In genomic region chr4:72701987-72702819, GRCh38 we compare ENCODE assay signal across 8 cellular contexts.
DNase-seq lines count a peak whose midpoint lies in the region; FAIRE-seq and TF ChIP-seq lines count a peak whose summit lies in the region.

No MANE protein-coding gene starts in this region.

- TF ChIP-seq RAD21 in H1 (IDR thresholded peaks at IDR 0.05 in 1 of 2, conservative IDR thresholded peaks at IDR 0.05 in 1 of 2; ENCODE audit: low read depth in 2 of 2, low read length in 2 of 2) = peak; percentile 77 to 79

- H3K4me2 ChIP-seq in H9 (ENCODE audit: insufficient read depth, insufficient read length, low read length) (peak overlapping the region; percentile 30), SU-DHL-6 (ENCODE audit: low read depth, low read length, poor library complexity, severe bottlenecking) (peak overlapping the region; percentile 59), H1 (ENCODE audit: insufficient read depth in 1 of 2, low read depth in 2 of 2, low read length in 2 of 2) (no peak overlapping the region; a peak in 1 of 4 replicates)

- H3K9me3 ChIP-seq in H9 (ENCODE audit: control insufficient read depth, low read depth, low read length) (no peaks in the 10 kb centered on the region), SU-DHL-6 (ENCODE audit: insufficient read depth, low read length) (no peaks in the 10 kb centered on the region), H1 (ENCODE audit: insufficient read depth in 2 of 2, low read depth in 1 of 2, low read length in 1 of 2) (no peaks in the 10 kb centered on the region), mucosa of stomach (ENCODE audit: control insufficient read depth, low read length) (no peaks in the 10 kb centered on the region)

- H4K5ac ChIP-seq in H9 (ENCODE audit: insufficient read length, low read depth, low read length) (no peak overlapping the region), H1 (ENCODE audit: insufficient read length, low read depth, low read length) (no peak overlapping the region)

- FAIRE-seq in H1 (lab: Jason Lieb, UNC) = no peak

- H3K56ac ChIP-seq in H9 (ENCODE audit: insufficient read length, low read depth, low read length) (no peak overlapping the region), H1 (replicated peaks; ENCODE audit: insufficient read length, low read depth, low read length) (no peak overlapping the region)

- H2BK20ac ChIP-seq in H9 (ENCODE audit: low read depth, low read length, poor library complexity, severe bottlenecking) (no peak overlapping the region), H1 (ENCODE audit: low read length) (no peak overlapping the region)

- H4K20me1 ChIP-seq in H9 (ENCODE audit: control insufficient read depth, insufficient read depth, insufficient read length) (no peaks in the 10 kb centered on the region), SU-DHL-6 (ENCODE audit: low read depth, low read length) (no peaks in the 10 kb centered on the region), H1 (replicated peaks in 1 of 2; ENCODE audit: control insufficient read depth in 1 of 2, insufficient read depth in 2 of 2, low read length in 2 of 2) (no peaks in the 10 kb centered on the region)

- no peak overlapping the region for H3K9ac ChIP-seq in H9 (ENCODE audit: extremely low read depth, insufficient read length, low read length)
- 0 out of 2 replicates have a peak overlapping the region, but pooled peaks have one; percentile 22 for H3K9ac ChIP-seq in SU-DHL-6 (ENCODE audit: low read length)
- H3K9ac ChIP-seq in H1 (replicated peaks in 1 of 4; ENCODE audit: extremely low read depth in 1 of 4, low read depth in 3 of 4, low read length in 3 of 4) = peak overlapping the region in 1 of 4 experiments; percentile 34; a peak in 2 of 7 replicates
- H3K9ac ChIP-seq in mucosa of stomach (ENCODE audit: low read length) = peak overlapping the region; percentile 50

- H3K14ac ChIP-seq in H9 (ENCODE audit: insufficient read depth, low read length) (no peak overlapping the region), H1 (ENCODE audit: insufficient read length) (no peak overlapping the region)

- no peaks in the 10 kb centered on the region for H3K79me2 ChIP-seq in H9 (ENCODE audit: insufficient read depth, low read length)
- no peaks in the 10 kb centered on the region for H3K79me2 ChIP-seq in SU-DHL-6 (ENCODE audit: insufficient read depth, low read length)
- no peaks in the 10 kb centered on the region for H3K79me2 ChIP-seq in H1 (ENCODE audit: control insufficient read depth in 1 of 2, insufficient read depth in 2 of 2, low read length in 2 of 2)

- H2AK5ac ChIP-seq in H9 (ENCODE audit: insufficient read length, low read length) = no peak overlapping the region
- no peak overlapping the region for H2AK5ac ChIP-seq in H1 (ENCODE audit: low read depth, low read length)

- H3K23me2 ChIP-seq in H9 (ENCODE audit: insufficient read length, low read depth, low read length, poor library complexity, severe bottlenecking) = no peaks in the 10 kb centered on the region
- no peaks in the 10 kb centered on the region; the same call in 1 of the 2 replicates for H3K23me2 ChIP-seq in H1 (ENCODE audit: low read depth, low read length)

- H2BK12ac ChIP-seq in H9 (ENCODE audit: insufficient read length, low read depth, low read length) (no peak overlapping the region), H1 (ENCODE audit: low read depth, low read length) (no peak overlapping the region)

- H3K9me3 Mint-ChIP-seq in H9 = no peaks in the 10 kb centered on the region

- TF ChIP-seq CTCF in H9 (conservative IDR thresholded peaks at IDR 0.05) (peak; percentile 78), SU-DHL-6 (IDR thresholded peaks at IDR 0.05; ENCODE audit: insufficient read depth, low read length, poor library complexity, severe bottlenecking) (peak; percentile 29), H1 (IDR thresholded peaks at IDR 0.05; ENCODE audit: control extremely low read depth in 1 of 3, insufficient read depth in 1 of 3, low read depth in 1 of 3, low read length in 3 of 3) (peak in 2 of 3 experiments; percentile 47 to 50; a peak in 2 of 4 replicates)

- H3K27ac ChIP-seq in H9 (ENCODE audit: insufficient read length, low read depth, low read length) = no peak overlapping the region
- no peak overlapping the region for H3K27ac ChIP-seq in SU-DHL-6 (ENCODE audit: low read depth, low read length)
- H3K27ac ChIP-seq in H1 (ENCODE audit: low read depth, low read length) = no peak overlapping the region

- H3K27me3 Mint-ChIP-seq in H9 (ENCODE audit: low read depth) = no peaks in the 10 kb centered on the region

- H4K8ac ChIP-seq in H9 (replicated peaks; ENCODE audit: insufficient read length, low read depth, low read length) = no peak overlapping the region
- no peak overlapping the region for H4K8ac ChIP-seq in H1 (ENCODE audit: extremely low read depth, insufficient read depth, low read length)

- H2AFZ ChIP-seq in H9 (ENCODE audit: low read length) = no peak overlapping the region
- peak overlapping the region; percentile 41 for H2AFZ ChIP-seq in SU-DHL-6 (ENCODE audit: low read depth, low read length, severe bottlenecking)
- H2AFZ ChIP-seq in H1 (ENCODE audit: low read length) = peak overlapping the region; percentile 87

- WGBS in H9 (ENCODE audit: extremely low coverage, insufficient read length, low lambda C conversion rate) = no CpG with 5 or more reads among the region's 7 CpGs
- 47% methylated on average over 7 of the region's 7 CpGs; no CpG with 5 or more reads in 1 of the 2 experiments for WGBS in H1 (ENCODE audit: extremely low coverage in 1 of 2, insufficient coverage in 1 of 2, insufficient read length in 1 of 2, insufficient replicate concordance in 2 of 2, low coverage in 1 of 2, low lambda C conversion rate in 2 of 2, missing lambda C conversion rate in 1 of 2), 2 experiments

- H3K79me1 ChIP-seq in H9 (ENCODE audit: insufficient read depth, low read depth, low read length, poor library complexity, severe bottlenecking) (no peaks in the 10 kb centered on the region), H1 (ENCODE audit: low read depth, low read length) (no peaks in the 10 kb centered on the region)

- peak overlapping the region in 1 of 2 experiments; percentile 61; a peak in 2 of 5 replicates for H3K4me3 Mint-ChIP-seq in H9

- no peaks in the 10 kb centered on the region for H3K36me3 Mint-ChIP-seq in H9 (ENCODE audit: insufficient read depth in 1 of 3, low read depth in 3 of 3)

- no peak overlapping the region for H3T11ph ChIP-seq in H9 (ENCODE audit: low read length)

- H2BK120ac ChIP-seq in H9 (ENCODE audit: low read depth, low read length, poor library complexity, severe bottlenecking) = no peak overlapping the region
- no peak overlapping the region for H2BK120ac ChIP-seq in H1 (replicated peaks; ENCODE audit: low read depth, low read length)

- H3K4me1 Mint-ChIP-seq in H9 = peaks cover 8% of the 10 kb centered on the region in 2 experiments

- no peak overlapping the region for H3K23ac ChIP-seq in H9 (ENCODE audit: insufficient read length, low read depth, low read length)
- H3K23ac ChIP-seq in H1 (ENCODE audit: insufficient read length) = no peak overlapping the region

- H3K4me3 ChIP-seq in SU-DHL-6 (ENCODE audit: insufficient read depth, low read length, poor library complexity, severe bottlenecking) = peak overlapping the region; percentile 38
- peak overlapping the region in 1 of 4 experiments; percentile 34; a peak in 2 of 8 replicates for H3K4me3 ChIP-seq in H1 (ENCODE audit: extremely low read depth in 1 of 4, insufficient read depth in 2 of 4, low read depth in 3 of 4, low read length in 4 of 4)
- H3K4me3 ChIP-seq in mucosa of stomach (ENCODE audit: low read length) = no peak overlapping the region

- H2BK15ac ChIP-seq in H9 (ENCODE audit: low read depth, low read length) (no peak overlapping the region), H1 (ENCODE audit: low read length) (no peak overlapping the region)

- no peaks in the 10 kb centered on the region for H3F3A ChIP-seq in SU-DHL-6 (ENCODE audit: insufficient read depth)

- CTCF ChIA-PET in H1 (lab: Charles Lee; ENCODE audit: partially characterized antibody) = interaction anchor here (0.6 to 1.8 kb wide), 12 partner anchors 25 to 405 kb away, joined by 3 to 7 read pairs (median 3); no protein-coding TSS in a partner anchor

- peak; percentile 10 to 13 for DNase-seq in stimulated activated CD4-positive, alpha-beta T cell treated with anti-CD3 and anti-CD28 coated beads, Interleukin-2, amount 100 ng/mL, for 48 hours
- DNase-seq in stimulated activated CD4-positive, alpha-beta T cell treated with anti-CD3 and anti-CD28 coated beads, Interleukin-4, amount 100 ng/mL, for 1 hour = no peak
- DNase-seq in H9 (no peak), LoVo (ENCODE audit: low spot score) (peak; percentile 61), H1 (ENCODE audit: low read depth in 1 of 2, low spot score in 2 of 2) (no peak), GF-D8 (lab: John Stamatoyannopoulos, UW) (no peak)

- POLR2A ChIA-PET in H1 (lab: Charles Lee; ENCODE audit: partially characterized antibody) = no interaction called here

- H3K18ac ChIP-seq in H9 (ENCODE audit: insufficient read length, low read depth, low read length) (no peak overlapping the region), H1 (ENCODE audit: extremely low read depth, low read length) (no peak overlapping the region)

- H2BK5ac ChIP-seq in H9 (ENCODE audit: insufficient read length, low read length) (no peak overlapping the region), H1 (ENCODE audit: low read depth, low read length) (no peak overlapping the region)

- no peak overlapping the region for H4K91ac ChIP-seq in H9 (ENCODE audit: insufficient read length, low read depth, low read length)
- H4K91ac ChIP-seq in H1 (replicated peaks; ENCODE audit: insufficient read length, low read length) = no peak overlapping the region

- H3K4ac ChIP-seq in H9 (ENCODE audit: low read depth, low read length) = no peak overlapping the region
- H3K4ac ChIP-seq in H1 (replicated peaks; ENCODE audit: insufficient read length, low read depth, low read length) = no peak overlapping the region

- H3K36me3 ChIP-seq in SU-DHL-6 (ENCODE audit: low read length) (no peaks in the 10 kb centered on the region), H1 (ENCODE audit: control insufficient read depth in 2 of 4, insufficient read depth in 4 of 4, low read length in 3 of 4) (no peaks in the 10 kb centered on the region), mucosa of stomach (ENCODE audit: control insufficient read depth, insufficient read depth, low read length) (no peaks in the 10 kb centered on the region)

- no peaks in the 10 kb centered on the region for H3K27me3 ChIP-seq in H9 (ENCODE audit: insufficient read depth, low read length)
- no peaks in the 10 kb centered on the region for H3K27me3 ChIP-seq in SU-DHL-6 (ENCODE audit: low read length)
- H3K27me3 ChIP-seq in H1 (replicated peaks in 1 of 4; ENCODE audit: control insufficient read depth in 3 of 4, extremely low read depth in 1 of 4, insufficient read depth in 3 of 4, low read length in 3 of 4) = no peaks in the 10 kb centered on the region
- no peaks in the 10 kb centered on the region for H3K27me3 ChIP-seq in mucosa of stomach (ENCODE audit: control insufficient read depth, insufficient read depth, low read length)

- H3K4me1 ChIP-seq in H9 (ENCODE audit: insufficient read depth, low read length) (no peaks in the 10 kb centered on the region; the same call in 1 of the 2 replicates), H1 (replicated peaks in 1 of 4; ENCODE audit: control insufficient read depth in 3 of 4, insufficient read depth in 4 of 4, low read length in 3 of 4) (0 out of 7 replicates have a peak, but pooled peaks cover 0 to 2% (median 0%) of the 10 kb centered on the region in 4 experiments), mucosa of stomach (ENCODE audit: control insufficient read depth, insufficient read depth, low read length) (no peaks in the 10 kb centered on the region)

- TF ChIP-seq POLR2A in H1 (IDR thresholded peaks at IDR 0.05; ENCODE audit: control extremely low read depth in 1 of 2, low read depth in 2 of 2, low read length in 2 of 2) = no peak

- TF ChIP-seq EP300 in H1 (IDR thresholded peaks at IDR 0.05; ENCODE audit: borderline replicate concordance in 1 of 2, low read depth in 2 of 2, low read length in 2 of 2) = no peak

- H3K9me2 ChIP-seq in SU-DHL-6 (replicated peaks; ENCODE audit: insufficient read depth, low read length) = no peaks in the 10 kb centered on the region

- H3K27ac Mint-ChIP-seq in H9 = peak overlapping the region in 1 of 3 experiments; percentile 71; a peak in 1 of 7 replicates

Comparison
In these comparisons a context has a peak if more than half of its experiments do, and no peak if none do; other contexts are left out.
1. DNase-seq: peak in stimulated activated CD4-positive, alpha-beta T cell treated with anti-CD3 and anti-CD28 coated beads, Interleukin-2, amount 100 ng/mL, for 48 hours (2 of 2) and LoVo (single experiment); none in stimulated activated CD4-positive, alpha-beta T cell treated with anti-CD3 and anti-CD28 coated beads, Interleukin-4, amount 100 ng/mL, for 1 hour (single experiment), H9 (single experiment), H1 (0 of 2) and GF-D8 (single experiment).
2. H3K4me2 ChIP-seq: peak in H9 (single experiment) and SU-DHL-6 (single experiment); none in H1 (0 of 2).
3. Peak in every context shown above with its lines, with median percentiles within 50 percentile points of each other: CTCF ChIP-seq.